In the genomic region with DNA sequence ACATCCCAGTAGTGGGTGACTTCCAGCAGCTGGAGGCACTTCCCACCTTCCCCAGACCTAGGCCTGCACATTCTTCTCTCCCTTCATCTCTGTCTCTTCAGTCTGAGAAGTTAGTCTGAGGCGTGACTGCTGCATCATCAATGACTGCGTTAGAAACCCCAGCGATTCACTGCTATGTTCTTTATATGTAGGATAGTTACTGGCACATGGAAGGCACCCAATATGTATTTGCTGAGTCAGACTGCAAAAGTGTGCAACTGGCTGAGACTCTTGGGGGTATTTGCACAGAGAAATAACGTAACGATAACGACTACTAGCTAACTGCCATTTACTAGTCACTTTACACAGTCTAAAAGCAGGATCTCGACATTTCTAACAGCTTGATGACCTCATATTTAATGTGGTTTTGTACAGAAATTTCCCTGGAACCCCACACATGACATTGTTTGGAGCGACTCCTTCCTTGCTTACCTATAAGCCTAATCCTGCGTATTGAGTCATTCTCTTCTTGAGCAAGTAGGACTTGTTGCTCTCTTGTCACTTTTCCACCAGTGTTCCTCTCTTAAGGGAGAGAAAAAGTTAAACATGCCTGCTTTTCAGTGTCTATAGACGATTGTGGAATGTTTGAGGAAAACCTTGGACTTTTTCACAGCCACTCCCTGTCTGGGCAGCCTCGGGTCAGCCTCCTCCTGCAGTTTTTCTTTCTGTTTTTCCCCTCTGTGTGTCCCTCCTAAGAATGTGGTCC, we compare ENCODE assay signal across 8 cellular contexts. TPM values are rescaled to one million over a fixed set of nuclear protein-coding genes. Genes with fewer than 3 reads are reported as not detected.
DNase-seq lines count a peak whose midpoint lies in the region; ATAC-seq, FAIRE-seq and TF ChIP-seq lines count a peak whose summit lies in the region.

No MANE protein-coding gene starts in this region.

- WGBS in pancreas, 2 donors: 71 to 74% methylated on average over 11 of the region's 11 CpGs

- no peak for TF ChIP-seq POLR2A in HCT116 (IDR thresholded peaks at IDR 0.05; ENCODE audit: borderline replicate concordance, extremely low read depth, insufficient read depth, insufficient read length)

- H3K27ac ChIP-seq in HCT116 (ENCODE audit: low read depth, low read length): peak overlapping the region; percentile 61
- peak overlapping the region; percentile 41 to 95 (median 76) for H3K27ac ChIP-seq in pancreas

- intact Hi-C loops in HCT116 (cut with micrococcal nuclease) (loop anchor here (2.0 to 10.0 kb wide), 3 partner anchors 45 to 237 kb away; partner anchors contain the start of genes ENKUR and THNSL1), pancreas (cut with DNase I) (no loop called here)

- H3K9me2 ChIP-seq in HCT116 (ENCODE audit: insufficient read depth): no peaks in the 10 kb centered on the region

- peak overlapping the region; percentile 81 for H3K4me2 ChIP-seq in HCT116 (ENCODE audit: low read length)

- H3K4me3 ChIP-seq in HCT116 (replicated peaks in 1 of 2; ENCODE audit: low read depth in 1 of 2, low read length in 2 of 2): peak overlapping the region; percentile 20 to 42
- H3K4me3 ChIP-seq in pancreas: peak overlapping the region in 1 of 4 donors; percentile 6

- no peak for TF ChIP-seq RAD21 in HCT116 (IDR thresholded peaks at IDR 0.05; ENCODE audit: low read depth)

- ATAC-seq in HCT116 (peak; percentile 1; the same call in 1 of the 2 replicates), T-helper 17 cell (no peak), esophagus mucosa (peak; percentile 53), pancreas (peak in 2 of 4 donors; percentile 15 to 27), GM21390 (IDR thresholded peaks at IDR 0.05; ENCODE audit: unreplicated experiment) (no peak), HG02885 (IDR thresholded peaks at IDR 0.05; ENCODE audit: poor library complexity, unreplicated experiment) (no peak)

- RAD21 ChIA-PET in HCT116 (lab: Charles Lee; ENCODE audit: low non-redundant PET in 1 of 2, low total read pairs in 2 of 2, uncharacterized antibody in 2 of 2, unreplicated experiment in 2 of 2): no interaction called here

- DNase-seq in HCT116 (ENCODE audit: low read depth, low spot score) (no peak), T-helper 17 cell (no peak), pancreas (no peak), anterior cingulate cortex (lab: John Stamatoyannopoulos, UW) (no peak)
- no peak for DNase-seq in stimulated activated CD4-positive, alpha-beta T cell treated with anti-CD3 and anti-CD28 coated beads, Interleukin-4, amount 100 ng/mL, for 4 hours

- H3K36me3 ChIP-seq in HCT116 (ENCODE audit: control insufficient read depth in 1 of 2, insufficient read depth in 2 of 2, low read length in 2 of 2) (no peaks in the 10 kb centered on the region), pancreas (no peaks in the 10 kb centered on the region)

- no peaks in the 10 kb centered on the region for H3K79me2 ChIP-seq in HCT116 (ENCODE audit: insufficient read depth, low read length)

- H3K4me3 Mint-ChIP-seq in T-helper 17 cell: peak overlapping the region; percentile 72

- H3K4me1 Mint-ChIP-seq in T-helper 17 cell: peaks cover 14% of the 10 kb centered on the region

- POLR2A ChIA-PET in HCT116 (lab: Charles Lee): interaction anchor here (1.0 kb wide), 1 partner anchor 46 kb away, joined by 3 read pairs; the partner anchor contains the start of gene ENKUR

- BruUV-seq in HCT116 (replicated peaks; lab: Mats Ljungman, UMichigan): no TSS peak

- H3K27me3 Mint-ChIP-seq in T-helper 17 cell: peaks cover 5% of the 10 kb centered on the region

- no peak for FAIRE-seq in pancreas (lab: Jason Lieb, UNC)

- H2AFZ ChIP-seq in HCT116 (ENCODE audit: low read depth, low read length, poor library complexity, severe bottlenecking): peak overlapping the region; percentile 87

- H3K9ac ChIP-seq in HCT116 (ENCODE audit: low read length): peak overlapping the region; percentile 54

- no peak for TF ChIP-seq CTCF in HCT116 (IDR thresholded peaks at IDR 0.05 in 2 of 3, conservative IDR thresholded peaks at IDR 0.05 in 1 of 3; ENCODE audit: borderline replicate concordance in 1 of 3, insufficient read depth in 1 of 3, low read depth in 2 of 3, low read length in 2 of 3)
- TF ChIP-seq CTCF in pancreas (IDR thresholded peaks at IDR 0.05): no peak

- H3K36me3 Mint-ChIP-seq in T-helper 17 cell (ENCODE audit: low read depth): peaks cover 3% of the 10 kb centered on the region

- H3K4me1 ChIP-seq in HCT116 (ENCODE audit: control insufficient read depth in 1 of 2, insufficient read depth in 2 of 2, low read length in 2 of 2) (peaks cover 31 to 58% of the 10 kb centered on the region in 2 experiments), pancreas (peaks cover 0 to 7% (median 0%) of the 10 kb centered on the region in 3 donors)

- peak overlapping the region; percentile 84 for H3K27ac Mint-ChIP-seq in T-helper 17 cell

- CTCF ChIA-PET in HCT116 (lab: Charles Lee): interaction anchor here (1.4 kb wide), 1 partner anchor 444 kb away, joined by 3 read pairs; no protein-coding TSS in a partner anchor

- no peaks in the 10 kb centered on the region for H4K20me1 ChIP-seq in HCT116 (ENCODE audit: insufficient read depth)

- H3K27me3 ChIP-seq in HCT116 (ENCODE audit: insufficient read depth, low read length) (no peaks in the 10 kb centered on the region), pancreas (no peaks in the 10 kb centered on the region)

- H3K9me3 ChIP-seq in HCT116 (ENCODE audit: control insufficient read depth in 1 of 2, insufficient read depth in 1 of 2, low read depth in 1 of 2, low read length in 2 of 2): no peaks in the 10 kb centered on the region
- no peaks in the 10 kb centered on the region for H3K9me3 ChIP-seq in T-helper 17 cell (ENCODE audit: control insufficient read depth, low read length, poor library complexity, severe bottlenecking)
- no peaks in the 10 kb centered on the region for H3K9me3 ChIP-seq in pancreas

TF ChIP-seq in HCT116, 20 proteins besides CTCF, POLR2A, EP300 and RAD21:
- TF ChIP-seq EZH2phosphoT487 (IDR thresholded peaks at IDR 0.05; ENCODE audit: borderline replicate concordance) (no peak), ZFX (IDR thresholded peaks at IDR 0.05) (no peak), FOSL1 (IDR thresholded peaks at IDR 0.05; ENCODE audit: low read depth) (no peak), SIN3A (IDR thresholded peaks at IDR 0.05; ENCODE audit: low read depth) (no peak), EGR1 (IDR thresholded peaks at IDR 0.05; ENCODE audit: low read depth) (no peak), REST (IDR thresholded peaks at IDR 0.05; ENCODE audit: low read depth) (no peak), CBX3 (IDR thresholded peaks at IDR 0.05; ENCODE audit: low read depth) (no peak), SP1 (IDR thresholded peaks at IDR 0.05; ENCODE audit: low read depth) (no peak), CEBPB (IDR thresholded peaks at IDR 0.05; ENCODE audit: low read depth) (no peak; the same call in 1 of the 2 replicates), POLR2AphosphoS5 (IDR thresholded peaks at IDR 0.05; ENCODE audit: low read depth, low read length) (no peak), EZH2 (IDR thresholded peaks at IDR 0.05) (no peak), ZNF274 (IDR thresholded peaks at IDR 0.05; ENCODE audit: low read depth, low read length) (no peak), JUND (IDR thresholded peaks at IDR 0.05) (no peak), YY1 (IDR thresholded peaks at IDR 0.05; ENCODE audit: extremely low read depth, insufficient replicate concordance, low read depth, low read length) (no peak)
TF ChIP-seq in HCT116: peak in this region for 0.

RNA-seq across cellular contexts. Expression of gene THNSL1, which starts 45.5 kb away (rescaled TPM):
- total RNA-seq in HCT116 (2021; ENCODE audit: unreplicated experiment) (7.7 TPM), T-helper 17 cell (1 to 10 TPM in 1 of 2 donors, under 1 TPM in 1; 0.73 to 1.4 TPM), esophagus mucosa (2.0 TPM), pancreas (1 to 10 TPM; 1.8 to 4.1 (median 3.0) TPM)
- 1.7 and 2.8 TPM in 2 replicates for polyA plus RNA-seq in HCT116 (2012)
- polyA plus RNA-seq in pancreas: 1 to 10 TPM; 1.6 to 2.9 TPM

RNA-seq across cellular contexts. Expression of gene ENKUR, which starts 45.9 kb away (rescaled TPM):
- total RNA-seq in HCT116 (2021; ENCODE audit: unreplicated experiment): 0.32 TPM
- 0.06 and 0.08 TPM in 2 replicates for polyA plus RNA-seq in HCT116 (2012)
- total RNA-seq in T-helper 17 cell: 10 to 100 TPM in 1 of 2 donors, under 1 TPM in 1; 0.85 to 14.9 TPM
- not detected for total RNA-seq in esophagus mucosa
- under 1 TPM in 1 of 6 donors, not detected in 5; 0.40 TPM for total RNA-seq in pancreas
- under 1 TPM in 1 of 2 donors, not detected in 1; 0.47 TPM for polyA plus RNA-seq in pancreas

Comparison
In these comparisons a context has a peak if more than half of its experiments do, and no peak if none do; other contexts are left out.
1. ATAC-seq: peak in HCT116 (single experiment) and esophagus mucosa (single experiment); none in T-helper 17 cell (single experiment), GM21390 (single experiment) and HG02885 (single experiment).